In the genomic region with DNA sequence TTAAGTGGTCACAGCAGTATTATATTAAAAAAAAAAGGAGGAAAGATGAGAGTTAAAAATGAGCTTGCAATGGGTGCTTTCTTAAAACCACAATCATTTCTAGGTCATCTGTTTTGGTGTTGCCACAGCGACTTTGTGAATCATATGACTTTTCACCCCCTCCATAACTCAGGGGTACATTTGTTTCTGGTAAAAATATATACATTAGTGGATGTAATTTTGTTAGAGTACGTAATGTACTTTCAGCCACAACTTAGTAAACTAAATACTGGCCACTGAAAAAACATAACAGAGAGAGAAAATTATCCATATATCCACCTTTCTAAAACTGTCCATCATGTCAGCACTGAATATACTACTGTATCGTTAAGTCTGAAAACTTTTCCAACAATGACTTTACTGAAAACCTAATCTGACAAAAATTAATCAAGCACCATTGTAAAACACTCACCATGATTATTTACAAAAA, we compare ENCODE assay signal across 1 cellular context.
A peak's percentile ranks its signal among the peaks of the same experiment; 100 is the strongest.
TF ChIP-seq lines count a peak whose summit lies in the region.

No MANE protein-coding gene starts in this region.

TF ChIP-seq in GM12878, 131 proteins besides CTCF, POLR2A, EP300 and RAD21 (continued from another document):
- TF ChIP-seq, protein P1, sequence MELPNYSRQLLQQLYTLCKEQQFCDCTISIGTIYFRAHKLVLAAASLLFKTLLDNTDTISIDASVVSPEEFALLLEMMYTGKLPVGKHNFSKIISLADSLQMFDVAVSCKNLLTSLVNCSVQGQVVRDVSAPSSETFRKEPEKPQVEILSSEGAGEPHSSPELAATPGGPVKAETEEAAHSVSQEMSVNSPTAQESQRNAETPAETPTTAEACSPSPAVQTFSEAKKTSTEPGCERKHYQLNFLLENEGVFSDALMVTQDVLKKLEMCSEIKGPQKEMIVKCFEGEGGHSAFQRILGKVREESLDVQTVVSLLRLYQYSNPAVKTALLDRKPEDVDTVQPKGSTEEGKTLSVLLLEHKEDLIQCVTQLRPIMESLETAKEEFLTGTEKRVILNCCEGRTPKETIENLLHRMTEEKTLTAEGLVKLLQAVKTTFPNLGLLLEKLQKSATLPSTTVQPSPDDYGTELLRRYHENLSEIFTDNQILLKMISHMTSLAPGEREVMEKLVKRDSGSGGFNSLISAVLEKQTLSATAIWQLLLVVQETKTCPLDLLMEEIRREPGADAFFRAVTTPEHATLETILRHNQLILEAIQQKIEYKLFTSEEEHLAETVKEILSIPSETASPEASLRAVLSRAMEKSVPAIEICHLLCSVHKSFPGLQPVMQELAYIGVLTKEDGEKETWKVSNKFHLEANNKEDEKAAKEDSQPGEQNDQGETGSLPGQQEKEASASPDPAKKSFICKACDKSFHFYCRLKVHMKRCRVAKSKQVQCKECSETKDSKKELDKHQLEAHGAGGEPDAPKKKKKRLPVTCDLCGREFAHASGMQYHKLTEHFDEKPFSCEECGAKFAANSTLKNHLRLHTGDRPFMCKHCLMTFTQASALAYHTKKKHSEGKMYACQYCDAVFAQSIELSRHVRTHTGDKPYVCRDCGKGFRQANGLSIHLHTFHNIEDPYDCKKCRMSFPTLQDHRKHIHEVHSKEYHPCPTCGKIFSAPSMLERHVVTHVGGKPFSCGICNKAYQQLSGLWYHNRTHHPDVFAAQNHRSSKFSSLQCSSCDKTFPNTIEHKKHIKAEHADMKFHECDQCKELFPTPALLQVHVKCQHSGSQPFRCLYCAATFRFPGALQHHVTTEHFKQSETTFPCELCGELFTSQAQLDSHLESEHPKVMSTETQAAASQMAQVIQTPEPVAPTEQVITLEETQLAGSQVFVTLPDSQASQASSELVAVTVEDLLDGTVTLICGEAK (IDR thresholded peaks at IDR 0.05; ENCODE audit: borderline replicate concordance), result no peak
- TF ChIP-seq, protein P2, sequence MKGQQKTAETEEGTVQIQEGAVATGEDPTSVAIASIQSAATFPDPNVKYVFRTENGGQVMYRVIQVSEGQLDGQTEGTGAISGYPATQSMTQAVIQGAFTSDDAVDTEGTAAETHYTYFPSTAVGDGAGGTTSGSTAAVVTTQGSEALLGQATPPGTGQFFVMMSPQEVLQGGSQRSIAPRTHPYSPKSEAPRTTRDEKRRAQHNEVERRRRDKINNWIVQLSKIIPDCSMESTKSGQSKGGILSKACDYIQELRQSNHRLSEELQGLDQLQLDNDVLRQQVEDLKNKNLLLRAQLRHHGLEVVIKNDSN (IDR thresholded peaks at IDR 0.05; ENCODE audit: borderline replicate concordance, extremely low read length, insufficient read depth, low read depth, low read length), result no peak
- TF ChIP-seq SIN3A (IDR thresholded peaks at IDR 0.05; ENCODE audit: low read depth, low read length) (no peak; the same call in 1 of the 2 replicates), ZBED1 (IDR thresholded peaks at IDR 0.05; ENCODE audit: borderline replicate concordance) (peak; percentile 52; the same call in 1 of the 2 replicates), SP1 (IDR thresholded peaks at IDR 0.05; ENCODE audit: low read depth, low read length) (no peak), JUND (IDR thresholded peaks at IDR 0.05; ENCODE audit: low read depth, low read length) (no peak), MEF2A (IDR thresholded peaks at IDR 0.05; ENCODE audit: insufficient read depth, low read depth, low read length) (peak; percentile 60), ETV6 (conservative IDR thresholded peaks at IDR 0.05 in 1 of 2, IDR thresholded peaks at IDR 0.05 in 1 of 2; ENCODE audit: borderline replicate concordance in 1 of 2, low read depth in 1 of 2) (no peak), CBFB (IDR thresholded peaks at IDR 0.05; ENCODE audit: low read depth) (no peak), WRNIP1 (IDR thresholded peaks at IDR 0.05; ENCODE audit: borderline replicate concordance, low read depth, low read length) (no peak), SMC3 (IDR thresholded peaks at IDR 0.05; ENCODE audit: borderline replicate concordance, low read length) (no peak), POLR2AphosphoS2 (IDR thresholded peaks at IDR 0.05; ENCODE audit: low read depth, low read length) (no peak), ZNF274 (IDR thresholded peaks at IDR 0.05; ENCODE audit: insufficient read depth, insufficient read length) (no peak), BMI1 (IDR thresholded peaks at IDR 0.05; ENCODE audit: borderline replicate concordance) (peak; percentile 84), BACH1 (IDR thresholded peaks at IDR 0.05; ENCODE audit: borderline replicate concordance) (peak; percentile 20; the same call in 1 of the 2 replicates), EGR1 (IDR thresholded peaks at IDR 0.05; ENCODE audit: borderline replicate concordance in 1 of 2, low read depth in 2 of 2, low read length in 2 of 2) (no peak), NFIC (IDR thresholded peaks at IDR 0.05; ENCODE audit: low read depth, low read length) (peak; percentile 84), YBX1 (IDR thresholded peaks at IDR 0.05) (no peak), CBX5 (IDR thresholded peaks at IDR 0.05; ENCODE audit: low read depth) (no peak), SREBF2 (IDR thresholded peaks at IDR 0.05; ENCODE audit: low read length) (no peak), GABPA (IDR thresholded peaks at IDR 0.05; ENCODE audit: low read depth) (no peak), CHD1 (IDR thresholded peaks at IDR 0.05; ENCODE audit: low read depth, low read length) (peak; percentile 54; the same call in 1 of the 2 replicates), POLR2AphosphoS5 (IDR thresholded peaks at IDR 0.05; ENCODE audit: low read length) (no peak; the same call in 1 of the 2 replicates), ATF7 (IDR thresholded peaks at IDR 0.05; ENCODE audit: low read depth) (peak; percentile 89), IKZF2 (IDR thresholded peaks at IDR 0.05) (peak in 1 of 2 experiments; percentile 30; a peak in 1 of 4 replicates), TAF1 (IDR thresholded peaks at IDR 0.05; ENCODE audit: borderline replicate concordance, low read depth, low read length) (no peak), IRF4 (IDR thresholded peaks at IDR 0.05; ENCODE audit: low read depth, low read length) (no peak; the same call in 1 of the 2 replicates), CHD4 (IDR thresholded peaks at IDR 0.05) (no peak), MTA2 (IDR thresholded peaks at IDR 0.05; ENCODE audit: low read depth) (peak; percentile 68), MXI1 (IDR thresholded peaks at IDR 0.05; ENCODE audit: low read depth, low read length) (peak; percentile 86; the same call in 1 of the 2 replicates), HDAC6 (IDR thresholded peaks at IDR 0.05; ENCODE audit: unreplicated experiment) (no peak), SRF (IDR thresholded peaks at IDR 0.05; ENCODE audit: low read depth in 2 of 2, low read length in 2 of 2) (no peak), IKZF1 (conservative IDR thresholded peaks at IDR 0.05) (no peak; the same call in 1 of the 2 replicates), EED (IDR thresholded peaks at IDR 0.05; ENCODE audit: low read depth) (no peak)
- TF ChIP-seq, protein P3, sequence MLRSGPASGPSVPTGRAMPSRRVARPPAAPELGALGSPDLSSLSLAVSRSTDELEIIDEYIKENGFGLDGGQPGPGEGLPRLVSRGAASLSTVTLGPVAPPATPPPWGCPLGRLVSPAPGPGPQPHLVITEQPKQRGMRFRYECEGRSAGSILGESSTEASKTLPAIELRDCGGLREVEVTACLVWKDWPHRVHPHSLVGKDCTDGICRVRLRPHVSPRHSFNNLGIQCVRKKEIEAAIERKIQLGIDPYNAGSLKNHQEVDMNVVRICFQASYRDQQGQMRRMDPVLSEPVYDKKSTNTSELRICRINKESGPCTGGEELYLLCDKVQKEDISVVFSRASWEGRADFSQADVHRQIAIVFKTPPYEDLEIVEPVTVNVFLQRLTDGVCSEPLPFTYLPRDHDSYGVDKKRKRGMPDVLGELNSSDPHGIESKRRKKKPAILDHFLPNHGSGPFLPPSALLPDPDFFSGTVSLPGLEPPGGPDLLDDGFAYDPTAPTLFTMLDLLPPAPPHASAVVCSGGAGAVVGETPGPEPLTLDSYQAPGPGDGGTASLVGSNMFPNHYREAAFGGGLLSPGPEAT (IDR thresholded peaks at IDR 0.05; ENCODE audit: low read depth), result peak; percentile 85; the same call in 1 of the 2 replicates
- TF ChIP-seq, protein P4, sequence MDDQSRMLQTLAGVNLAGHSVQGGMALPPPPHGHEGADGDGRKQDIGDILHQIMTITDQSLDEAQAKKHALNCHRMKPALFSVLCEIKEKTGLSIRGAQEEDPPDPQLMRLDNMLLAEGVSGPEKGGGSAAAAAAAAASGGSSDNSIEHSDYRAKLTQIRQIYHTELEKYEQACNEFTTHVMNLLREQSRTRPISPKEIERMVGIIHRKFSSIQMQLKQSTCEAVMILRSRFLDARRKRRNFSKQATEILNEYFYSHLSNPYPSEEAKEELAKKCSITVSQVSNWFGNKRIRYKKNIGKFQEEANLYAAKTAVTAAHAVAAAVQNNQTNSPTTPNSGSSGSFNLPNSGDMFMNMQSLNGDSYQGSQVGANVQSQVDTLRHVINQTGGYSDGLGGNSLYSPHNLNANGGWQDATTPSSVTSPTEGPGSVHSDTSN (IDR thresholded peaks at IDR 0.05; ENCODE audit: insufficient replicate concordance, low read depth, low read length), result no peak
- TF ChIP-seq, protein P5, sequence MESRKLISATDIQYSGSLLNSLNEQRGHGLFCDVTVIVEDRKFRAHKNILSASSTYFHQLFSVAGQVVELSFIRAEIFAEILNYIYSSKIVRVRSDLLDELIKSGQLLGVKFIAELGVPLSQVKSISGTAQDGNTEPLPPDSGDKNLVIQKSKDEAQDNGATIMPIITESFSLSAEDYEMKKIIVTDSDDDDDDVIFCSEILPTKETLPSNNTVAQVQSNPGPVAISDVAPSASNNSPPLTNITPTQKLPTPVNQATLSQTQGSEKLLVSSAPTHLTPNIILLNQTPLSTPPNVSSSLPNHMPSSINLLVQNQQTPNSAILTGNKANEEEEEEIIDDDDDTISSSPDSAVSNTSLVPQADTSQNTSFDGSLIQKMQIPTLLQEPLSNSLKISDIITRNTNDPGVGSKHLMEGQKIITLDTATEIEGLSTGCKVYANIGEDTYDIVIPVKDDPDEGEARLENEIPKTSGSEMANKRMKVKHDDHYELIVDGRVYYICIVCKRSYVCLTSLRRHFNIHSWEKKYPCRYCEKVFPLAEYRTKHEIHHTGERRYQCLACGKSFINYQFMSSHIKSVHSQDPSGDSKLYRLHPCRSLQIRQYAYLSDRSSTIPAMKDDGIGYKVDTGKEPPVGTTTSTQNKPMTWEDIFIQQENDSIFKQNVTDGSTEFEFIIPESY (IDR thresholded peaks at IDR 0.05), result no peak
- TF ChIP-seq, protein P6, sequence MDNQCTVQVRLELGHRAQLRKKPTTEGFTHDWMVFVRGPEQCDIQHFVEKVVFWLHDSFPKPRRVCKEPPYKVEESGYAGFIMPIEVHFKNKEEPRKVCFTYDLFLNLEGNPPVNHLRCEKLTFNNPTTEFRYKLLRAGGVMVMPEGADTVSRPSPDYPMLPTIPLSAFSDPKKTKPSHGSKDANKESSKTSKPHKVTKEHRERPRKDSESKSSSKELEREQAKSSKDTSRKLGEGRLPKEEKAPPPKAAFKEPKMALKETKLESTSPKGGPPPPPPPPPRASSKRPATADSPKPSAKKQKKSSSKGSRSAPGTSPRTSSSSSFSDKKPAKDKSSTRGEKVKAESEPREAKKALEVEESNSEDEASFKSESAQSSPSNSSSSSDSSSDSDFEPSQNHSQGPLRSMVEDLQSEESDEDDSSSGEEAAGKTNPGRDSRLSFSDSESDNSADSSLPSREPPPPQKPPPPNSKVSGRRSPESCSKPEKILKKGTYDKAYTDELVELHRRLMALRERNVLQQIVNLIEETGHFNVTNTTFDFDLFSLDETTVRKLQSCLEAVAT (IDR thresholded peaks at IDR 0.05), result no peak; the same call in 1 of the 2 replicates
- TF ChIP-seq, protein P7, sequence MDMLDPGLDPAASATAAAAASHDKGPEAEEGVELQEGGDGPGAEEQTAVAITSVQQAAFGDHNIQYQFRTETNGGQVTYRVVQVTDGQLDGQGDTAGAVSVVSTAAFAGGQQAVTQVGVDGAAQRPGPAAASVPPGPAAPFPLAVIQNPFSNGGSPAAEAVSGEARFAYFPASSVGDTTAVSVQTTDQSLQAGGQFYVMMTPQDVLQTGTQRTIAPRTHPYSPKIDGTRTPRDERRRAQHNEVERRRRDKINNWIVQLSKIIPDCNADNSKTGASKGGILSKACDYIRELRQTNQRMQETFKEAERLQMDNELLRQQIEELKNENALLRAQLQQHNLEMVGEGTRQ (IDR thresholded peaks at IDR 0.05; ENCODE audit: borderline replicate concordance, low read depth, low read length), result peak; percentile 5; the same call in 1 of the 2 replicates
- TF ChIP-seq, protein P8, sequence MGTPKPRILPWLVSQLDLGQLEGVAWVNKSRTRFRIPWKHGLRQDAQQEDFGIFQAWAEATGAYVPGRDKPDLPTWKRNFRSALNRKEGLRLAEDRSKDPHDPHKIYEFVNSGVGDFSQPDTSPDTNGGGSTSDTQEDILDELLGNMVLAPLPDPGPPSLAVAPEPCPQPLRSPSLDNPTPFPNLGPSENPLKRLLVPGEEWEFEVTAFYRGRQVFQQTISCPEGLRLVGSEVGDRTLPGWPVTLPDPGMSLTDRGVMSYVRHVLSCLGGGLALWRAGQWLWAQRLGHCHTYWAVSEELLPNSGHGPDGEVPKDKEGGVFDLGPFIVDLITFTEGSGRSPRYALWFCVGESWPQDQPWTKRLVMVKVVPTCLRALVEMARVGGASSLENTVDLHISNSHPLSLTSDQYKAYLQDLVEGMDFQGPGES (IDR thresholded peaks at IDR 0.05), result no peak
